In the genomic region with DNA sequence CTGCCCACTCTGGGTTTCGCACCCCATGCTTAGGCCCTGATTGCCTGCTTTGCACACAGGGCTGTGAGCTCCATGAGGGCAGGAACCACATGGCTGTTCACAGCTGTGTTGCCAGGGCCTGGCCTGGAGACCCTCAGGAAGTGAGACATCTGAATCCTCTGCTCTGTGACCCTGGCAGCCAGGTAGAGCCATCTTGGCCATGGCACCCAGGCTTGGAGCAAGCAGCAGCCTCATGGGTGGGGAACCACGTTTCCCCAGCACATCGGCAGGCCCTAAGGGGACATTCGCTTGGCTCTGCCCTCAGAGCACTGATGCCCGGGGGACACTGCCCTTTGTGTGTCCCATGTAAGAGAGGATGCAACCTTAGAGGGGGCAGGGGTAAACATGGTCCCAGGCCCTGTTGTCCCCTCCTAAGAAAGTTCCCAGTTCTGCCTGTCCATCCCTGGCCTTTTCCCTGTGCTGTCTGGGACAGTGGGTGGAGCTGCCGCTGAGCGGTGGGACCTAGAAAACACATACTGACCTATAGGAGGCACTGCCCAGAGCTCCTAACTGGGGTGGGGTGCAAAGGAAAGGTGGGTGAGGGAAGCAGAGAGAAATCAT, we compare ENCODE assay signal across 13 cellular contexts.
A peak's percentile ranks its signal among the peaks of the same experiment; 100 is the strongest.
DNase-seq lines count a peak whose midpoint lies in the region; ATAC-seq, FAIRE-seq and TF ChIP-seq lines count a peak whose summit lies in the region.
"Had no signal": no experiment of that assay in that cellular context is flagged by ENCODE, and none has a peak within 500 bp of the region (broad histone marks: within the 10 kb centered on the region; RNA-seq: fewer than 3 reads in every experiment).

No MANE protein-coding gene starts in this region.

- H2BK12ac ChIP-seq in H9 (ENCODE audit: insufficient read length, low read depth, low read length), result no peak overlapping the region

- BruUV-seq in HepG2 (replicated peaks; lab: Mats Ljungman, UMichigan) (no TSS peak), A673 (replicated peaks; lab: Mats Ljungman, UMichigan) (no TSS peak)

- H4K91ac ChIP-seq in H9 (ENCODE audit: insufficient read length, low read depth, low read length), result no peak overlapping the region

- no peak overlapping the region for H4K8ac ChIP-seq in H9 (replicated peaks; ENCODE audit: insufficient read length, low read depth, low read length)

- H2AFZ ChIP-seq in H9 (ENCODE audit: low read length) (no peak overlapping the region), HepG2 (ENCODE audit: low read length) (no peak overlapping the region), hepatocyte (no peak overlapping the region)

- ATAC-seq in HepG2 (no peak), HG03439 (IDR thresholded peaks at IDR 0.05; ENCODE audit: unreplicated experiment) (no peak), GM18517 (IDR thresholded peaks at IDR 0.05; ENCODE audit: unreplicated experiment) (no peak)
- no peak for ATAC-seq in stimulated activated naive CD8-positive, alpha-beta T cell treated with anti-CD3 and anti-CD28 coated beads, Interleukin-15, amount 100 ng/mL, for 72 hours

- H3K4me3 ChIP-seq in HepG2 (replicated peaks in 1 of 3; ENCODE audit: insufficient read depth in 1 of 3, low read depth in 2 of 3, low read length in 3 of 3) (no peak overlapping the region), A673 (ENCODE audit: low read depth, low read length, poor library complexity, severe bottlenecking) (no peak overlapping the region), hepatocyte (no peak overlapping the region)

- H3K4me2 ChIP-seq in H9 (ENCODE audit: insufficient read depth, insufficient read length, low read length), result no peak overlapping the region
- no peak overlapping the region for H3K4me2 ChIP-seq in HepG2 (ENCODE audit: low read depth, low read length)
- H3K4me2 ChIP-seq in hepatocyte, result no peak overlapping the region
- H3K4me2 ChIP-seq: smooth muscle cell had no signal

- H3K56ac ChIP-seq in H9 (ENCODE audit: insufficient read length, low read depth, low read length), result no peak overlapping the region

- H2BK5ac ChIP-seq in H9 (ENCODE audit: insufficient read length, low read length), result no peak overlapping the region

- H3K4me3 Mint-ChIP-seq in H9, result no peak overlapping the region
- H3K4me3 Mint-ChIP-seq in activated T-helper 2 cell treated with anti-CD3 and anti-CD28 coated beads, Interferon-gamma antibody, Interleukin-2, Interleukin-4, amounts not matched to agents 10 μg/mL and 5 μg/mL and 100 μg/mL, durations not matched to agents 14 hours and 24 hours and 36 hours (ENCODE audit: low read depth), result peak overlapping the region; percentile 17
- H3K4me3 Mint-ChIP-seq in stimulated activated naive CD8-positive, alpha-beta T cell treated with anti-CD3 and anti-CD28 coated beads, Interleukin-15, amount 100 ng/mL, for 72 hours, result peak overlapping the region; percentile 13 to 66
- H3K4me3 Mint-ChIP-seq: activated naive CD8-positive, alpha-beta T cell had no signal

- no peaks in the 10 kb centered on the region for H4K20me1 ChIP-seq in H9 (ENCODE audit: control insufficient read depth, insufficient read depth, insufficient read length)
- H4K20me1 ChIP-seq in HepG2 (ENCODE audit: insufficient read depth, low read length), result no peaks in the 10 kb centered on the region
- no peaks in the 10 kb centered on the region for H4K20me1 ChIP-seq in hepatocyte (ENCODE audit: insufficient read depth, poor library complexity, severe bottlenecking)

- no peaks in the 10 kb centered on the region for H3K23me2 ChIP-seq in H9 (ENCODE audit: insufficient read length, low read depth, low read length, poor library complexity, severe bottlenecking)

- no peak overlapping the region for H3K9ac ChIP-seq in H9 (ENCODE audit: extremely low read depth, insufficient read length, low read length)
- no peak overlapping the region for H3K9ac ChIP-seq in HepG2 (ENCODE audit: insufficient read depth, low read depth, low read length)

- H2BK20ac ChIP-seq in H9 (ENCODE audit: low read depth, low read length, poor library complexity, severe bottlenecking), result no peak overlapping the region

- TF ChIP-seq CTCF in H9 (conservative IDR thresholded peaks at IDR 0.05) (no peak), HepG2 (CRISPR knock-in tag; IDR thresholded peaks at IDR 0.05) (no peak), A673 (conservative IDR thresholded peaks at IDR 0.05; ENCODE audit: low read depth, low read length) (no peak), hepatocyte (IDR thresholded peaks at IDR 0.05; ENCODE audit: poor library complexity) (no peak)

- POLR2A ChIA-PET in HepG2 (lab: Yijun Ruan, JAX) (interaction anchor here (4.2 kb wide), 1 partner anchor 12 kb away, joined by 31 read pairs; no protein-coding TSS in a partner anchor), A673 (lab: Charles Lee; ENCODE audit: low non-redundant PET) (no interaction called here)

- no peak overlapping the region for H3K23ac ChIP-seq in H9 (ENCODE audit: insufficient read length, low read depth, low read length)

- no peaks in the 10 kb centered on the region for H3K79me1 ChIP-seq in H9 (ENCODE audit: insufficient read depth, low read depth, low read length, poor library complexity, severe bottlenecking)

- CTCF ChIA-PET in HepG2 (lab: Yijun Ruan, JAX; ENCODE audit: low intra/inter-chr PET ratio, low total read pairs) (no interaction called here), A673 (lab: Charles Lee) (no interaction called here)

- H3K9me2 ChIP-seq in hepatocyte (replicated peaks; ENCODE audit: insufficient read depth), result no peaks in the 10 kb centered on the region

- H3K79me2 ChIP-seq in H9 (ENCODE audit: insufficient read depth, low read length) (no peaks in the 10 kb centered on the region), HepG2 (ENCODE audit: insufficient read depth, low read length) (no peaks in the 10 kb centered on the region), hepatocyte (no peaks in the 10 kb centered on the region)

- H3K36me3 ChIP-seq in HepG2 (replicated peaks in 1 of 2; ENCODE audit: control insufficient read depth in 1 of 2, insufficient read depth in 2 of 2, low read length in 2 of 2) (no peaks in the 10 kb centered on the region), A673 (ENCODE audit: insufficient read depth, low read length, poor library complexity, severe bottlenecking) (no peaks in the 10 kb centered on the region), hepatocyte (replicated peaks; ENCODE audit: insufficient read depth, low read depth) (no peaks in the 10 kb centered on the region)

- H3K27ac Mint-ChIP-seq in H9, result no peak overlapping the region
- no peak overlapping the region for H3K27ac Mint-ChIP-seq in activated T-helper 2 cell treated with anti-CD3 and anti-CD28 coated beads, Interferon-gamma antibody, Interleukin-2, Interleukin-4, amounts not matched to agents 10 μg/mL and 5 μg/mL and 100 μg/mL, durations not matched to agents 14 hours and 24 hours and 36 hours
- no peak overlapping the region for H3K27ac Mint-ChIP-seq in stimulated activated naive CD8-positive, alpha-beta T cell treated with anti-CD3 and anti-CD28 coated beads, Interleukin-15, amount 100 ng/mL, for 72 hours
- H3K27ac Mint-ChIP-seq: activated naive CD8-positive, alpha-beta T cell had no signal

- no CpG with 5 or more reads among the region's 7 CpGs for WGBS in H9 (ENCODE audit: extremely low coverage, insufficient read length, low lambda C conversion rate)
- WGBS in HepG2 (ENCODE audit: low lambda C conversion rate), result 89% methylated on average over 3 of the region's 7 CpGs
- 91% methylated on average over 7 of the region's 7 CpGs for WGBS in hepatocyte (ENCODE audit: low lambda C conversion rate, missing lambda C conversion rate)

- H3K9me3 Mint-ChIP-seq in H9, result no peaks in the 10 kb centered on the region; a peak in 1 of 5 replicates
- no peaks in the 10 kb centered on the region for H3K9me3 Mint-ChIP-seq in activated T-helper 2 cell treated with anti-CD3 and anti-CD28 coated beads, Interferon-gamma antibody, Interleukin-2, Interleukin-4, amounts not matched to agents 10 μg/mL and 5 μg/mL and 100 μg/mL, durations not matched to agents 14 hours and 24 hours and 36 hours
- no peaks in the 10 kb centered on the region for H3K9me3 Mint-ChIP-seq in stimulated activated naive CD8-positive, alpha-beta T cell treated with anti-CD3 and anti-CD28 coated beads, Interleukin-15, amount 100 ng/mL, for 72 hours

- H3T11ph ChIP-seq in H9 (ENCODE audit: low read length), result no peak overlapping the region

- H2BK15ac ChIP-seq in H9 (ENCODE audit: low read depth, low read length), result no peak overlapping the region

- in situ Hi-C loops in HepG2 (cut with HindIII; ENCODE audit: extremely low pct_ligation_motif_present, low pct_unique_long_range_greater_than_20kb), result no loop called here

- FAIRE-seq in HepG2 (lab: Jason Lieb, UNC), result no peak

- no peaks in the 10 kb centered on the region for H3K27me3 ChIP-seq in H9 (ENCODE audit: insufficient read depth, low read length)
- H3K27me3 ChIP-seq in HepG2 (ENCODE audit: control insufficient read depth in 1 of 2, insufficient read depth in 2 of 2, low read length in 2 of 2), result no peaks in the 10 kb centered on the region
- H3K27me3 ChIP-seq in A673 (replicated peaks; ENCODE audit: insufficient read depth, low read depth, low read length, poor library complexity), result no peaks in the 10 kb centered on the region
- no peaks in the 10 kb centered on the region for H3K27me3 ChIP-seq in hepatocyte

- H3K9me3 ChIP-seq in H9 (ENCODE audit: control insufficient read depth, low read depth, low read length), result no peaks in the 10 kb centered on the region
- H3K9me3 ChIP-seq in HepG2 (ENCODE audit: low read length), result no peaks in the 10 kb centered on the region
- no peaks in the 10 kb centered on the region for H3K9me3 ChIP-seq in A673 (ENCODE audit: low read depth, low read length, poor library complexity, severe bottlenecking)
- H3K9me3 ChIP-seq in hepatocyte (ENCODE audit: low read depth), result no peaks in the 10 kb centered on the region

- TF ChIP-seq RAD21 in HepG2 (CRISPR knock-in tag; IDR thresholded peaks at IDR 0.05), result no peak

- H3K14ac ChIP-seq in H9 (ENCODE audit: insufficient read depth, low read length), result no peak overlapping the region

- no peaks in the 10 kb centered on the region; a peak in 1 of 7 replicates for H3K36me3 Mint-ChIP-seq in H9 (ENCODE audit: insufficient read depth in 1 of 3, low read depth in 3 of 3)
- H3K36me3 Mint-ChIP-seq in activated T-helper 2 cell treated with anti-CD3 and anti-CD28 coated beads, Interferon-gamma antibody, Interleukin-2, Interleukin-4, amounts not matched to agents 10 μg/mL and 5 μg/mL and 100 μg/mL, durations not matched to agents 14 hours and 24 hours and 36 hours (ENCODE audit: low read depth), result no peaks in the 10 kb centered on the region
- H3K36me3 Mint-ChIP-seq: activated naive CD8-positive, alpha-beta T cell had no signal

- DNase-seq in H9, result peak; percentile 31
- DNase-seq in activated T-helper 2 cell treated with anti-CD3 and anti-CD28 coated beads, Interferon-gamma antibody, Interleukin-2, Interleukin-4, amounts not matched to agents 10 μg/mL and 5 μg/mL and 100 μg/mL, durations not matched to agents 14 hours and 24 hours and 36 hours (ENCODE audit: low spot score), result no peak
- no peak for DNase-seq in HepG2 (ENCODE audit: low spot score)
- DNase-seq in stimulated activated naive CD8-positive, alpha-beta T cell treated with anti-CD3 and anti-CD28 coated beads, Interleukin-15, amount 100 ng/mL, for 72 hours, result no peak
- no peak for DNase-seq in A673 (ENCODE audit: low spot score)
- DNase-seq in hepatocyte (ENCODE audit: low spot score), result no peak
- DNase-seq: erythroblast, NCI-H1694, OCI-M1 had no signal

- no peak overlapping the region for H2AK5ac ChIP-seq in H9 (ENCODE audit: insufficient read length, low read length)

- H3K4ac ChIP-seq in H9 (ENCODE audit: low read depth, low read length), result no peak overlapping the region

- H3K4me1 ChIP-seq in H9 (ENCODE audit: insufficient read depth, low read length) (no peaks in the 10 kb centered on the region), HepG2 (ENCODE audit: insufficient read depth, low read length) (peaks cover 98% of the 10 kb centered on the region), A673 (ENCODE audit: insufficient read depth, low read length, poor library complexity, severe bottlenecking) (peaks cover 28% of the 10 kb centered on the region), hepatocyte (ENCODE audit: insufficient read depth) (peaks cover 43% of the 10 kb centered on the region)

- no peak for TF ChIP-seq EP300 in HepG2 (IDR thresholded peaks at IDR 0.05; ENCODE audit: low read depth in 2 of 2, low read length in 2 of 2)
- TF ChIP-seq EP300 in HepG2 (CRISPR knock-in tag; IDR thresholded peaks at IDR 0.05; ENCODE audit: borderline replicate concordance), result no peak

- 0 out of 2 replicates have a peak, but pooled peaks cover 1% of the 10 kb centered on the region for H3K27me3 Mint-ChIP-seq in H9 (ENCODE audit: low read depth)
- H3K27me3 Mint-ChIP-seq in activated T-helper 2 cell treated with anti-CD3 and anti-CD28 coated beads, Interferon-gamma antibody, Interleukin-2, Interleukin-4, amounts not matched to agents 10 μg/mL and 5 μg/mL and 100 μg/mL, durations not matched to agents 14 hours and 24 hours and 36 hours (ENCODE audit: low read depth), result no peaks in the 10 kb centered on the region
- no peaks in the 10 kb centered on the region for H3K27me3 Mint-ChIP-seq in stimulated activated naive CD8-positive, alpha-beta T cell treated with anti-CD3 and anti-CD28 coated beads, Interleukin-15, amount 100 ng/mL, for 72 hours
- H3K27me3 Mint-ChIP-seq: activated naive CD8-positive, alpha-beta T cell had no signal

- no peak overlapping the region for H3K18ac ChIP-seq in H9 (ENCODE audit: insufficient read length, low read depth, low read length)

- no peak overlapping the region for H4K5ac ChIP-seq in H9 (ENCODE audit: insufficient read length, low read depth, low read length)

- H3K4me1 Mint-ChIP-seq in H9, result peaks cover 2 to 32% of the 10 kb centered on the region in 2 experiments
- peaks cover 20% of the 10 kb centered on the region for H3K4me1 Mint-ChIP-seq in activated T-helper 2 cell treated with anti-CD3 and anti-CD28 coated beads, Interferon-gamma antibody, Interleukin-2, Interleukin-4, amounts not matched to agents 10 μg/mL and 5 μg/mL and 100 μg/mL, durations not matched to agents 14 hours and 24 hours and 36 hours (ENCODE audit: low read depth)
- peaks cover 56% of the 10 kb centered on the region for H3K4me1 Mint-ChIP-seq in stimulated activated naive CD8-positive, alpha-beta T cell treated with anti-CD3 and anti-CD28 coated beads, Interleukin-15, amount 100 ng/mL, for 72 hours

- H3K27ac ChIP-seq in H9 (ENCODE audit: insufficient read length, low read depth, low read length), result no peak overlapping the region
- H3K27ac ChIP-seq in HepG2 (ENCODE audit: extremely low read length, insufficient read depth, low read length), result no peak overlapping the region
- H3K27ac ChIP-seq in A673 (ENCODE audit: low read depth, low read length, poor library complexity, severe bottlenecking), result no peak overlapping the region
- no peak overlapping the region for H3K27ac ChIP-seq in hepatocyte

- no peak for TF ChIP-seq POLR2A in HepG2 (IDR thresholded peaks at IDR 0.05; ENCODE audit: insufficient read depth in 1 of 2, low read depth in 2 of 2, low read length in 2 of 2)

- H2BK120ac ChIP-seq in H9 (ENCODE audit: low read depth, low read length, poor library complexity, severe bottlenecking), result no peak overlapping the region

- intact Hi-C loops in activated T-helper 2 cell treated with anti-CD3 and anti-CD28 coated beads, Interferon-gamma antibody, Interleukin-2, Interleukin-4, amounts not matched to agents 10 μg/mL and 5 μg/mL and 100 μg/mL, durations not matched to agents 14 hours and 24 hours and 36 hours (cut with micrococcal nuclease), result loop anchor here (5.0 kb wide), 1 partner anchor 145 kb away; a partner anchor contains a TSS
- intact Hi-C loops in HepG2 (cut with micrococcal nuclease; ENCODE audit: unreplicated experiment) (no loop called here), A673 (cut with micrococcal nuclease; ENCODE audit: unreplicated experiment) (loop anchor here (5.0 kb wide), 1 partner anchor 290 kb away; no protein-coding TSS in a partner anchor)

Comparison
In these comparisons a context has a peak if more than half of its experiments do, and no peak if none do; other contexts are left out.
1. H3K4me3 Mint-ChIP-seq: peak in activated T-helper 2 cell treated with anti-CD3 and anti-CD28 coated beads, Interferon-gamma antibody, Interleukin-2, Interleukin-4, amounts not matched to agents 10 μg/mL and 5 μg/mL and 100 μg/mL, durations not matched to agents 14 hours and 24 hours and 36 hours (single experiment) and stimulated activated naive CD8-positive, alpha-beta T cell treated with anti-CD3 and anti-CD28 coated beads, Interleukin-15, amount 100 ng/mL, for 72 hours (2 of 2); none in H9 (0 of 2).